ENCODE assay signal across 8 cellular contexts in the genomic region with DNA sequence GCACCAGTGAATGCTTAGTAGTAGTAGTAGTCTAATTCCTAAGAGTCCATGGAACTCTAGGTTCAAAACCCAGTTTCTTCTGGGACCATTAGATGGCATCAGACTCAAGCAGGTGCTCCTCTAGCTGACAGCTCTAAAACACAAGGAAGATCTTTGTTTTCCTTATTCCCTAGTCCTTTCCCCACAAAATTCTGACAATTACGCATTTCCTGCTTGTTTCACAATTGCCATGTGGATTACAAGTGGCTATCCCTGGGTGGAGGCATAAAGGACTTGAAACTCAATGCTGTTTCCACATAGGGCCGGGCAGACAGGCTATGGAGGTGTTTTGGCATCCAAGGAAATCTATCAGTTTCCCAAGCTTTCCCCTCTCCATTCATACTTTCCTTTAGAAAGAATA. TPM values are rescaled to one million over a fixed set of nuclear protein-coding genes. Genes with fewer than 3 reads are reported as not detected.
A peak's percentile ranks its signal among the peaks of the same experiment; 100 is the strongest.
DNase-seq lines count a peak whose midpoint lies in the region; ATAC-seq, FAIRE-seq and TF ChIP-seq lines count a peak whose summit lies in the region.

No MANE protein-coding gene starts in this region.

- H3K9me3 ChIP-seq in A549 (no peaks in the 10 kb centered on the region), SJCRH30 (replicated peaks) (no peaks in the 10 kb centered on the region)

- POLR2A ChIA-PET in A549 (lab: Yijun Ruan, JAX) = interaction anchor here (0.7 to 1.0 kb wide), 2 partner anchors 42 to 146 kb away, joined by 3 to 4 read pairs; no protein-coding TSS in a partner anchor

- FAIRE-seq in A549 (lab: Jason Lieb, UNC) = no peak

- TF ChIP-seq POLR2A in A549 (IDR thresholded peaks at IDR 0.05; ENCODE audit: low read length) = no peak
- peak; percentile 25 for TF ChIP-seq POLR2A in GM19099 (IDR thresholded peaks at IDR 0.05; ENCODE audit: extremely low read depth, insufficient read length, low read depth)

- peak; percentile 47 to 49 for TF ChIP-seq RAD21 in A549 (conservative IDR thresholded peaks at IDR 0.05 in 1 of 2, IDR thresholded peaks at IDR 0.05 in 1 of 2)

- ATAC-seq in A549 (peak; percentile 68 to 71; a peak in 5 of 6 replicates), HG02870 (IDR thresholded peaks at IDR 0.05; ENCODE audit: unreplicated experiment) (no peak)

- TF ChIP-seq CTCF in A549 (IDR thresholded peaks at IDR 0.05) = peak; percentile 40
- TF ChIP-seq CTCF in kidney epithelial cell (IDR thresholded peaks at IDR 0.05; ENCODE audit: insufficient read depth, low read length, poor library complexity, severe bottlenecking) = peak; percentile 54

- H3K4me1 ChIP-seq in A549 = no peaks in the 10 kb centered on the region
- H3K4me1 ChIP-seq in SJCRH30 = peaks cover 8% of the 10 kb centered on the region

- H3K36me3 ChIP-seq in kidney epithelial cell (ENCODE audit: control insufficient read depth, insufficient read depth, low read length) (no peaks in the 10 kb centered on the region), SJCRH30 (peaks cover 5% of the 10 kb centered on the region; the same call in 1 of the 2 replicates)

- peak in 1 of 2 experiments; percentile 24 for DNase-seq in A549 (ENCODE audit: low read depth in 1 of 2, low spot score in 1 of 2)
- peak; percentile 71 for DNase-seq in amniotic epithelial cell (ENCODE audit: low read depth)
- DNase-seq in kidney epithelial cell (ENCODE audit: low read depth) = no peak
- no peak for DNase-seq in stimulated activated naive CD4-positive, alpha-beta T cell (lab: John Stamatoyannopoulos, UW)
- DNase-seq in SJCRH30 = no peak
- DNase-seq in cortex of kidney (lab: John Stamatoyannopoulos, UW) = no peak

- no peak for TF ChIP-seq EP300 in A549 (IDR thresholded peaks at IDR 0.05)

- H3K27ac ChIP-seq in A549 (no peak overlapping the region), SJCRH30 (no peak overlapping the region)

- H3K27me3 ChIP-seq in kidney epithelial cell (ENCODE audit: control insufficient read depth, insufficient read depth, low read length) = no peaks in the 10 kb centered on the region
- no peaks in the 10 kb centered on the region for H3K27me3 ChIP-seq in SJCRH30

- H3K4me3 ChIP-seq in A549 = no peak overlapping the region
- no peak overlapping the region for H3K4me3 ChIP-seq in kidney epithelial cell (ENCODE audit: low read depth, low read length)
- H3K4me3 ChIP-seq in SJCRH30 = no peak overlapping the region

- H3K4me2 ChIP-seq in A549 = no peak overlapping the region

- WGBS in A549 (ENCODE audit: missing lambda C conversion rate) = 79% methylated on average over 2 of the region's 2 CpGs

- CTCF ChIA-PET in A549 (lab: Yijun Ruan, JAX) = interaction anchor here (0.6 to 5.8 kb wide), 9 partner anchors 9 to 141 kb away, joined by 3 to 69 read pairs (median 6); a partner anchor contains a TSS

TF ChIP-seq in A549, 52 proteins besides CTCF, POLR2A, EP300 and RAD21:
- no peak for TF ChIP-seq TP53 (CRISPR knock-in tag; IDR thresholded peaks at IDR 0.05)
- no peak for TF ChIP-seq MAZ (IDR thresholded peaks at IDR 0.05; ENCODE audit: borderline replicate concordance, low read depth, low read length)
- TF ChIP-seq HOXB5 (CRISPR knock-in tag; IDR thresholded peaks at IDR 0.05) = no peak
- peak; percentile 39; the same call in 2 of the 3 replicates for TF ChIP-seq SMC3 (IDR thresholded peaks at IDR 0.05)
- TF ChIP-seq JUNB (IDR thresholded peaks at IDR 0.05) = no peak
TF ChIP-seq in A549: peak in this region for 1.

RNA-seq across cellular contexts. Expression of a gene that starts 9.2 kb away (rescaled TPM):
- 0.10 and 0.11 TPM in 2 replicates for polyA plus RNA-seq in A549 (2011; rRNA removed)
- polyA plus RNA-seq in A549 (2012; cell fraction: cytosol; rRNA removed) = 0.09 TPM in 2 replicates
- 0.52 and 0.84 TPM in 2 replicates for polyA plus RNA-seq in A549 (2012; cell fraction: nucleus; rRNA removed)
- 0.07 to 0.12 TPM (median 0.08 TPM) in 3 replicates for polyA plus RNA-seq in A549 (2017; fragmentation: RNase III; extraction: RNeasy Plus Mini Kit Qiagen cat#74134 plus additional on column Dnase treatment)
- not detected in 2 replicates for polyA minus RNA-seq in A549 (2011; rRNA and poly(A)+ RNA removed)
- total RNA-seq in kidney epithelial cell = not detected in 2 replicates
- 0.10 and 0.28 TPM in 2 replicates for total RNA-seq in SJCRH30 (2014; rRNA removed; shearing (Covaris generic))

RNA-seq across cellular contexts. Expression of a gene that starts 12.6 kb away (rescaled TPM):
- polyA plus RNA-seq in A549 (2011; rRNA removed) (11.4 and 12.1 TPM in 2 replicates), A549 (2017; fragmentation: RNase III; extraction: RNeasy Plus Mini Kit Qiagen cat#74134 plus additional on column Dnase treatment) (15.9 to 18.4 TPM (median 16.5 TPM) in 3 replicates)
- 13.0 and 19.3 TPM in 2 replicates for polyA plus RNA-seq in A549 (2012; cell fraction: cytosol; rRNA removed)
- 19.1 and 32.6 TPM in 2 replicates for polyA plus RNA-seq in A549 (2012; cell fraction: nucleus; rRNA removed)
- 21.0 and 42.2 TPM in 2 replicates for polyA minus RNA-seq in A549 (2011; rRNA and poly(A)+ RNA removed)
- 22.5 and 22.7 TPM in 2 replicates for total RNA-seq in kidney epithelial cell
- 17.1 and 17.4 TPM in 2 replicates for total RNA-seq in SJCRH30 (2014; rRNA removed; shearing (Covaris generic))

RNA-seq across cellular contexts. Expression of a gene that starts 17.9 kb away (rescaled TPM):
- polyA plus RNA-seq in A549 (2011; rRNA removed) (18.7 and 20.2 TPM in 2 replicates), A549 (2017; fragmentation: RNase III; extraction: RNeasy Plus Mini Kit Qiagen cat#74134 plus additional on column Dnase treatment) (14.6 to 16.6 TPM (median 15.9 TPM) in 3 replicates)
- 11.4 and 13.4 TPM in 2 replicates for polyA plus RNA-seq in A549 (2012; cell fraction: cytosol; rRNA removed)
- 10.3 and 11.9 TPM in 2 replicates for polyA plus RNA-seq in A549 (2012; cell fraction: nucleus; rRNA removed)
- 7.3 and 9.3 TPM in 2 replicates for polyA minus RNA-seq in A549 (2011; rRNA and poly(A)+ RNA removed)
- total RNA-seq in kidney epithelial cell = 62.8 and 84.1 TPM in 2 replicates
- 0.18 and 0.33 TPM in 2 replicates for total RNA-seq in SJCRH30 (2014; rRNA removed; shearing (Covaris generic))

RNA-seq across cellular contexts. Expression of a gene that starts 27.5 kb away (rescaled TPM):
- polyA plus RNA-seq in A549 (2011; rRNA removed) (21.2 and 28.2 TPM in 2 replicates), A549 (2017; fragmentation: RNase III; extraction: RNeasy Plus Mini Kit Qiagen cat#74134 plus additional on column Dnase treatment) (19.0 to 25.8 TPM (median 21.4 TPM) in 3 replicates)
- 16.4 and 19.8 TPM in 2 replicates for polyA plus RNA-seq in A549 (2012; cell fraction: cytosol; rRNA removed)
- 24.1 and 26.7 TPM in 2 replicates for polyA plus RNA-seq in A549 (2012; cell fraction: nucleus; rRNA removed)
- polyA minus RNA-seq in A549 (2011; rRNA and poly(A)+ RNA removed) = 24.5 and 30.3 TPM in 2 replicates
- 77.6 and 79.1 TPM in 2 replicates for total RNA-seq in kidney epithelial cell
- 0.43 and 0.81 TPM in 2 replicates for total RNA-seq in SJCRH30 (2014; rRNA removed; shearing (Covaris generic))

RNA-seq across cellular contexts. Expression of a gene that starts 28.0 kb away (rescaled TPM):
- polyA plus RNA-seq in A549 (2011; rRNA removed) (11.7 and 12.5 TPM in 2 replicates), A549 (2017; fragmentation: RNase III; extraction: RNeasy Plus Mini Kit Qiagen cat#74134 plus additional on column Dnase treatment) (9.2 to 18.9 TPM (median 12.0 TPM) in 3 replicates)
- 39.1 TPM in 2 replicates for polyA plus RNA-seq in A549 (2012; cell fraction: cytosol; rRNA removed)
- 18.5 and 19.2 TPM in 2 replicates for polyA plus RNA-seq in A549 (2012; cell fraction: nucleus; rRNA removed)
- 8.1 and 8.9 TPM in 2 replicates for polyA minus RNA-seq in A549 (2011; rRNA and poly(A)+ RNA removed)
- 23.0 and 24.6 TPM in 2 replicates for total RNA-seq in kidney epithelial cell
- 0.18 TPM in 1 of 2 replicates, not detected in the other for total RNA-seq in SJCRH30 (2014; rRNA removed; shearing (Covaris generic))

Comparison
In these comparisons a context has a peak if more than half of its experiments do, and no peak if none do; other contexts are left out.
1. RNA of a gene that starts 17.9 kb away (total RNA-seq): 62.8 to 84.1 TPM in kidney epithelial cell; 0.18 to 0.33 TPM in SJCRH30; every median in the first group is over 10 times any median in the second.